ENCODE assay signal across 8 cellular contexts in genomic region chr2:238231251-238231793, GRCh38. TPM values are rescaled to one million over a fixed set of nuclear protein-coding genes. Genes with fewer than 3 reads are reported as not detected.
DNase-seq lines count a peak whose midpoint lies in the region; ATAC-seq and TF ChIP-seq lines count a peak whose summit lies in the region.

No MANE protein-coding gene starts in this region.

- peak; percentile 66 for ATAC-seq in GM19452 (IDR thresholded peaks at IDR 0.05; ENCODE audit: unreplicated experiment)

- H3K4me2 ChIP-seq in osteoblast (ENCODE audit: insufficient read depth, low read length): peak overlapping the region; percentile 74

- no peaks in the 10 kb centered on the region for H4K20me1 ChIP-seq in osteoblast (ENCODE audit: insufficient read depth, low read length)

- no peak for TF ChIP-seq CTCF in osteoblast (IDR thresholded peaks at IDR 0.05; ENCODE audit: extremely low read depth, low read depth, low read length)

- no peaks in the 10 kb centered on the region for H3K9me3 ChIP-seq in osteoblast (ENCODE audit: low read depth, low read length)

- peak overlapping the region; percentile 88 for H2AFZ ChIP-seq in osteoblast (ENCODE audit: low read length)

- H3K27ac ChIP-seq in osteoblast (ENCODE audit: low read depth, low read length): no peak overlapping the region

- H3K36me3 ChIP-seq in osteoblast (ENCODE audit: insufficient read depth, low read length): no peaks in the 10 kb centered on the region

- no peaks in the 10 kb centered on the region for H3K79me2 ChIP-seq in osteoblast (ENCODE audit: insufficient read depth, low read length)

- H3K27me3 ChIP-seq in osteoblast (ENCODE audit: insufficient read depth, low read length): peaks cover 57% of the 10 kb centered on the region

- DNase-seq in NCI-H146 treated with DMSO at 0.1 percent for 48 hours (lab: John Stamatoyannopoulos, UW; ENCODE audit: unreplicated experiment) (peak; percentile 25), globus pallidus (ENCODE audit: low spot score) (peak; percentile 72), osteoblast (ENCODE audit: insufficient read length, low spot score, missing footprints) (peak; percentile 97), stromal cell of bone marrow (ENCODE audit: low read depth) (peak; percentile 19), NCI-H1436 (lab: John Stamatoyannopoulos, UW) (no peak), SHP77 (lab: John Stamatoyannopoulos, UW) (no peak)
- peak; percentile 69 for DNase-seq in activated gamma-delta T cell treated with anti-CD3 and anti-CD28 coated beads, Interleukin-2, amount 50 U/mL, for 16 hours (ENCODE audit: low read depth)

- H3K4me1 ChIP-seq in osteoblast (ENCODE audit: insufficient read depth, low read length): peaks cover 4% of the 10 kb centered on the region

- H3K4me3 ChIP-seq in osteoblast (ENCODE audit: insufficient read depth, low read length): peak overlapping the region; percentile 65

RNA-seq across cellular contexts. Expression of gene HES6, which starts 8.5 kb away (rescaled TPM):
- total RNA-seq in osteoblast: 1.8 and 4.0 TPM in 2 replicates

RNA-seq across cellular contexts. Expression of gene ILKAP, which starts 27.8 kb away (rescaled TPM):
- total RNA-seq in osteoblast: 24.2 and 24.5 TPM in 2 replicates

RNA-seq across cellular contexts. Expression of gene PER2, which starts 57.1 kb away (rescaled TPM):
- total RNA-seq in osteoblast: 7.4 and 9.4 TPM in 2 replicates

Comparison
In these comparisons a context has a peak if more than half of its experiments do, and no peak if none do; other contexts are left out.
1. DNase-seq: peak in NCI-H146 treated with DMSO at 0.1 percent for 48 hours (single experiment), activated gamma-delta T cell treated with anti-CD3 and anti-CD28 coated beads, Interleukin-2, amount 50 U/mL, for 16 hours (single experiment), globus pallidus (single experiment), osteoblast (single experiment) and stromal cell of bone marrow (single experiment); none in NCI-H1436 (single experiment) and SHP77 (0 of 2).